Comparison of ENCODE assay signal across 1 cellular context in the genomic region with DNA sequence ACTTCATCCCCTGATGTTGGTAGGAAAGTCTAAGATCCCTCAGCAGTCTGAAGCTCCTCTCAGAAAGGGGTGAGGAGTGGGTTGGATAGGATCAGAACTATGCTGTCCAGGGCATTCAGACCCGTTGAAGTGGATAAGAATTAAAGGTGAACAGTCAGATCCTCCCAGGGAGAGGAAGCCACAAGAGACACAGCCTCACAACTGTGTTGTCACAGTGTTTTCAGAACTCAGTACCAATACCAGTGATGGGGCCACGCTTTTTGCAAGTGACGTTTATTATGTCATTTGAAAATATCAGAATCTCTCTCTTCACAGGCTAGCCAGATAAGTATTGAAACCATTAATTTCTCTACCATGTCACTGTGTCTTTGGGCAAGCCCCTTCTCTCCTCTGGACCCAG.
TF ChIP-seq lines count a peak whose summit lies in the region.

No MANE protein-coding gene starts in this region.

TF ChIP-seq in GM12878, 131 proteins besides CTCF, POLR2A, EP300 and RAD21 (continued from another document):
- TF ChIP-seq POLR2AphosphoS2 (IDR thresholded peaks at IDR 0.05; ENCODE audit: low read depth, low read length) (no peak), BMI1 (IDR thresholded peaks at IDR 0.05; ENCODE audit: borderline replicate concordance) (no peak), CREB1 (IDR thresholded peaks at IDR 0.05; ENCODE audit: low read depth) (peak; percentile 90)
- TF ChIP-seq, protein P1, sequence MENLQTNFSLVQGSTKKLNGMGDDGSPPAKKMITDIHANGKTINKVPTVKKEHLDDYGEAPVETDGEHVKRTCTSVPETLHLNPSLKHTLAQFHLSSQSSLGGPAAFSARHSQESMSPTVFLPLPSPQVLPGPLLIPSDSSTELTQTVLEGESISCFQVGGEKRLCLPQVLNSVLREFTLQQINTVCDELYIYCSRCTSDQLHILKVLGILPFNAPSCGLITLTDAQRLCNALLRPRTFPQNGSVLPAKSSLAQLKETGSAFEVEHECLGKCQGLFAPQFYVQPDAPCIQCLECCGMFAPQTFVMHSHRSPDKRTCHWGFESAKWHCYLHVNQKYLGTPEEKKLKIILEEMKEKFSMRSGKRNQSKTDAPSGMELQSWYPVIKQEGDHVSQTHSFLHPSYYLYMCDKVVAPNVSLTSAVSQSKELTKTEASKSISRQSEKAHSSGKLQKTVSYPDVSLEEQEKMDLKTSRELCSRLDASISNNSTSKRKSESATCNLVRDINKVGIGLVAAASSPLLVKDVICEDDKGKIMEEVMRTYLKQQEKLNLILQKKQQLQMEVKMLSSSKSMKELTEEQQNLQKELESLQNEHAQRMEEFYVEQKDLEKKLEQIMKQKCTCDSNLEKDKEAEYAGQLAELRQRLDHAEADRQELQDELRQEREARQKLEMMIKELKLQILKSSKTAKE (IDR thresholded peaks at IDR 0.05; ENCODE audit: low read depth, poor library complexity, severe bottlenecking) = peak; percentile 10
